In genomic region chr18:34222025-34222395, GRCh38 we compare ENCODE assay signal across 8 cellular contexts.
DNase-seq lines count a peak whose midpoint lies in the region; ATAC-seq, FAIRE-seq and TF ChIP-seq lines count a peak whose summit lies in the region.

No MANE protein-coding gene starts in this region.

- ATAC-seq in GM18520 (IDR thresholded peaks at IDR 0.05; ENCODE audit: unreplicated experiment), result no peak
- ATAC-seq in GM18868 (IDR thresholded peaks at IDR 0.05; ENCODE audit: unreplicated experiment), result no peak

- no peak for FAIRE-seq in GM19239 (lab: Jason Lieb, UNC)

- peak overlapping the region; percentile 83 for H3K4me3 Mint-ChIP-seq in nephron progenitor cell

- peak; percentile 38 for DNase-seq in GM12865 (ENCODE audit: low read depth)
- peak; percentile 48 for DNase-seq in NCI-H1417 treated with DMSO at 0.1 percent for 48 hours (lab: John Stamatoyannopoulos, UW)
- no peak for DNase-seq in coronary artery (ENCODE audit: low spot score)
- peak; percentile 32 for DNase-seq in nephron progenitor cell
- no peak for DNase-seq in epidermal melanocyte (ENCODE audit: insufficient read length, low spot score)
- DNase-seq in GM19239 (ENCODE audit: insufficient read length, low spot score), result no peak

- peaks cover 86% of the 10 kb centered on the region for H3K27me3 Mint-ChIP-seq in nephron progenitor cell (ENCODE audit: low read depth, poor library complexity)

- no peak overlapping the region for H3K27ac Mint-ChIP-seq in nephron progenitor cell

- peaks cover 20% of the 10 kb centered on the region for H3K4me1 Mint-ChIP-seq in nephron progenitor cell

- H3K4me3 ChIP-seq in GM12865 (ENCODE audit: low read depth, low read length) (peak overlapping the region; percentile 66), coronary artery (peak overlapping the region; percentile 72)

- H3K36me3 Mint-ChIP-seq in nephron progenitor cell (ENCODE audit: low read depth), result no peaks in the 10 kb centered on the region

- H3K27ac ChIP-seq in coronary artery, result no peak overlapping the region

- TF ChIP-seq CTCF in GM12865 (IDR thresholded peaks at IDR 0.05; ENCODE audit: insufficient read depth, low read depth, low read length, missing control alignments) (no peak), coronary artery (IDR thresholded peaks at IDR 0.05) (no peak), nephron progenitor cell (IDR thresholded peaks at IDR 0.05) (no peak)

- no peaks in the 10 kb centered on the region for H3K9me3 Mint-ChIP-seq in nephron progenitor cell

Comparison
In these comparisons a context has a peak if more than half of its experiments do, and no peak if none do; other contexts are left out.
1. DNase-seq: peak in GM12865 (single experiment), NCI-H1417 treated with DMSO at 0.1 percent for 48 hours (single experiment) and nephron progenitor cell (single experiment); none in coronary artery (single experiment), epidermal melanocyte (single experiment) and GM19239 (single experiment).